14 cellular contexts compared by ENCODE assay signal in genomic region chr14:69079747-69080146, GRCh38.
DNase-seq lines count a peak whose midpoint lies in the region; ATAC-seq, FAIRE-seq and TF ChIP-seq lines count a peak whose summit lies in the region.
"Had no signal": no experiment of that assay in that cellular context is flagged by ENCODE, and none has a peak within 500 bp of the region (broad histone marks: within the 10 kb centered on the region; RNA-seq: fewer than 3 reads in every experiment).

No MANE protein-coding gene starts in this region.

- H3K79me2 ChIP-seq in astrocyte (ENCODE audit: insufficient read depth, low read length) = peaks cover 7% of the 10 kb centered on the region
- peaks cover 20% of the 10 kb centered on the region for H3K79me2 ChIP-seq in smooth muscle cell (ENCODE audit: low read depth)

- no peak for TF ChIP-seq CTCF in activated CD8-positive, alpha-beta T cell treated with anti-CD3 and anti-CD28 coated beads for 36 hours (IDR thresholded peaks at IDR 0.05)
- TF ChIP-seq CTCF in astrocyte (IDR thresholded peaks at IDR 0.05; ENCODE audit: insufficient read depth, low read depth, low read length) (no peak), smooth muscle cell (IDR thresholded peaks at IDR 0.05; ENCODE audit: borderline replicate concordance, insufficient read depth, poor library complexity, severe bottlenecking) (no peak)

- CTCF ChIA-PET in activated CD8-positive, alpha-beta T cell treated with anti-CD3 and anti-CD28 coated beads for 36 hours (lab: Charles Lee) = interaction anchor here (1.4 to 3.2 kb wide), 2 partner anchors 14 to 169 kb away, joined by 3 to 14 read pairs; no protein-coding TSS in a partner anchor
- CTCF ChIA-PET in activated CD8-positive, alpha-beta T cell treated with anti-CD3 and anti-CD28 coated beads, Interleukin-2, amount 10 ng/mL, durations not matched to agents 7 days and 5 days (lab: Charles Lee) = interaction anchor here (4.4 kb wide), 1 partner anchor 11 kb away, joined by 18 read pairs; no protein-coding TSS in a partner anchor

- peak overlapping the region; percentile 12 for H3K27ac Mint-ChIP-seq in activated CD8-positive, alpha-beta T cell treated with anti-CD3 and anti-CD28 coated beads for 36 hours
- no peak overlapping the region for H3K27ac Mint-ChIP-seq in activated CD8-positive, alpha-beta T cell treated with anti-CD3 and anti-CD28 coated beads, Interleukin-2, amount 10 ng/mL, durations not matched to agents 7 days and 5 days
- peak overlapping the region; percentile 96 for H3K27ac Mint-ChIP-seq in astrocyte (ENCODE audit: unreplicated experiment)
- H3K27ac Mint-ChIP-seq in immature natural killer cell = peak overlapping the region; percentile 6 to 69 (median 46)

- POLR2A ChIA-PET in activated CD8-positive, alpha-beta T cell treated with anti-CD3 and anti-CD28 coated beads for 36 hours (lab: Charles Lee) = interaction anchor here (1.1 kb wide), 1 partner anchor 15 kb away, joined by 4 read pairs; no protein-coding TSS in a partner anchor
- POLR2A ChIA-PET in activated CD8-positive, alpha-beta T cell treated with anti-CD3 and anti-CD28 coated beads, Interleukin-2, amount 10 ng/mL, durations not matched to agents 7 days and 5 days (lab: Charles Lee) = no interaction called here

- H3K9me3 Mint-ChIP-seq in activated CD8-positive, alpha-beta T cell treated with anti-CD3 and anti-CD28 coated beads for 36 hours = no peaks in the 10 kb centered on the region
- no peaks in the 10 kb centered on the region for H3K9me3 Mint-ChIP-seq in activated CD8-positive, alpha-beta T cell treated with anti-CD3 and anti-CD28 coated beads, Interleukin-2, amount 10 ng/mL, durations not matched to agents 7 days and 5 days (ENCODE audit: insufficient read depth)
- H3K9me3 Mint-ChIP-seq in astrocyte (ENCODE audit: unreplicated experiment) = no peaks in the 10 kb centered on the region
- no peaks in the 10 kb centered on the region for H3K9me3 Mint-ChIP-seq in immature natural killer cell

- 69% methylated on average over 2 of the region's 2 CpGs for WGBS in smooth muscle cell (ENCODE audit: low lambda C conversion rate)

- H3K9me3 ChIP-seq in astrocyte (ENCODE audit: insufficient read depth, low read depth, low read length) (no peaks in the 10 kb centered on the region), smooth muscle cell (replicated peaks; ENCODE audit: low read depth) (no peaks in the 10 kb centered on the region)
- H3K9me3 ChIP-seq: upper lobe of right lung had no signal

- H3K4me1 ChIP-seq in astrocyte (ENCODE audit: insufficient read depth, low read length) (peaks cover 39% of the 10 kb centered on the region), smooth muscle cell (ENCODE audit: low read depth) (peaks cover 23% of the 10 kb centered on the region)

- H3K36me3 ChIP-seq in astrocyte (ENCODE audit: insufficient read depth, low read length) = peaks cover 7% of the 10 kb centered on the region
- H3K36me3 ChIP-seq in smooth muscle cell (ENCODE audit: low read depth) = no peaks in the 10 kb centered on the region

- H3K9ac ChIP-seq in astrocyte (ENCODE audit: low read length) (peak overlapping the region; percentile 89), smooth muscle cell (ENCODE audit: low read depth) (peak overlapping the region; percentile 89)

- no peaks in the 10 kb centered on the region for H3K27me3 Mint-ChIP-seq in activated CD8-positive, alpha-beta T cell treated with anti-CD3 and anti-CD28 coated beads for 36 hours
- no peaks in the 10 kb centered on the region for H3K27me3 Mint-ChIP-seq in activated CD8-positive, alpha-beta T cell treated with anti-CD3 and anti-CD28 coated beads, Interleukin-2, amount 10 ng/mL, durations not matched to agents 7 days and 5 days (ENCODE audit: low read depth)
- H3K27me3 Mint-ChIP-seq in astrocyte (ENCODE audit: low read depth, unreplicated experiment) (no peaks in the 10 kb centered on the region), immature natural killer cell (ENCODE audit: low read depth in 3 of 3) (peaks cover 0 to 3% (median 0%) of the 10 kb centered on the region in 3 donors)

- no peak for FAIRE-seq in astrocyte (lab: Jason Lieb, UNC)
- FAIRE-seq: D721Med had no signal

- peak; percentile 21 for DNase-seq in activated CD8-positive, alpha-beta T cell treated with anti-CD3 and anti-CD28 coated beads for 36 hours
- no peak for DNase-seq in activated CD8-positive, alpha-beta T cell treated with anti-CD3 and anti-CD28 coated beads, Interleukin-2, amount 10 ng/mL, durations not matched to agents 7 days and 5 days
- DNase-seq in astrocyte (ENCODE audit: low read depth) (no peak), immature natural killer cell (no peak), smooth muscle cell (lab: John Stamatoyannopoulos, UW; ENCODE audit: unreplicated experiment) (no peak), NCI-H2081 treated with DMSO at 0.1 percent for 48 hours (lab: John Stamatoyannopoulos, UW) (no peak), GDM1 (lab: John Stamatoyannopoulos, UW) (no peak)
- DNase-seq: 8988T, midbrain, NCI-H1092 treated with DMSO at 0.1 percent for 48 hours, NCI-H510A treated with DMSO at 0.1 percent for 48 hours, upper lobe of right lung had no signal

- H3K27ac ChIP-seq in astrocyte (ENCODE audit: low read depth, low read length) (peak overlapping the region; percentile 99), smooth muscle cell (ENCODE audit: low read depth) (peak overlapping the region; percentile 99)

- H2AFZ ChIP-seq in astrocyte (ENCODE audit: low read depth, low read length) = no peak overlapping the region
- no peak overlapping the region for H2AFZ ChIP-seq in smooth muscle cell (ENCODE audit: low read depth)

- no peak overlapping the region for H3K4me3 Mint-ChIP-seq in activated CD8-positive, alpha-beta T cell treated with anti-CD3 and anti-CD28 coated beads for 36 hours
- H3K4me3 Mint-ChIP-seq in activated CD8-positive, alpha-beta T cell treated with anti-CD3 and anti-CD28 coated beads, Interleukin-2, amount 10 ng/mL, durations not matched to agents 7 days and 5 days = no peak overlapping the region
- H3K4me3 Mint-ChIP-seq in astrocyte (ENCODE audit: unreplicated experiment) (peak overlapping the region; percentile 55), immature natural killer cell (peak overlapping the region in 1 of 5 donors; percentile 12)

- H4K20me1 ChIP-seq in astrocyte (ENCODE audit: insufficient read depth, low read length) (no peaks in the 10 kb centered on the region), smooth muscle cell (ENCODE audit: low read depth) (no peaks in the 10 kb centered on the region)

- peaks cover 25% of the 10 kb centered on the region for H3K36me3 Mint-ChIP-seq in activated CD8-positive, alpha-beta T cell treated with anti-CD3 and anti-CD28 coated beads for 36 hours (ENCODE audit: low read depth)
- H3K36me3 Mint-ChIP-seq in activated CD8-positive, alpha-beta T cell treated with anti-CD3 and anti-CD28 coated beads, Interleukin-2, amount 10 ng/mL, durations not matched to agents 7 days and 5 days (ENCODE audit: low read depth) = peaks cover 38% of the 10 kb centered on the region
- H3K36me3 Mint-ChIP-seq in astrocyte (ENCODE audit: low read depth, unreplicated experiment) (peaks cover 21% of the 10 kb centered on the region), immature natural killer cell (peaks cover 8 to 23% (median 23%) of the 10 kb centered on the region in 3 donors)

- peak; percentile 45 for ATAC-seq in activated CD8-positive, alpha-beta T cell treated with anti-CD3 and anti-CD28 coated beads for 36 hours
- ATAC-seq in activated CD8-positive, alpha-beta T cell treated with anti-CD3 and anti-CD28 coated beads, Interleukin-2, amount 10 ng/mL, durations not matched to agents 7 days and 5 days = no peak
- ATAC-seq in GM19035 (IDR thresholded peaks at IDR 0.05; ENCODE audit: unreplicated experiment) = no peak

- intact Hi-C loops in activated CD8-positive, alpha-beta T cell treated with anti-CD3 and anti-CD28 coated beads for 36 hours (cut with micrococcal nuclease) = no loop called here

- H3K27me3 ChIP-seq in astrocyte (ENCODE audit: insufficient read depth, low read length) (no peaks in the 10 kb centered on the region), smooth muscle cell (ENCODE audit: low read depth) (no peaks in the 10 kb centered on the region)
- H3K27me3 ChIP-seq: upper lobe of right lung had no signal

- peaks cover 38% of the 10 kb centered on the region for H3F3A ChIP-seq in smooth muscle cell (ENCODE audit: low read depth)

- H3K4me3 ChIP-seq in astrocyte (ENCODE audit: insufficient read depth, low read depth, low read length) (no peak overlapping the region), smooth muscle cell (no peak overlapping the region)
- H3K4me3 ChIP-seq: upper lobe of right lung had no signal

- H3K4me2 ChIP-seq in astrocyte (ENCODE audit: low read length) (peak overlapping the region; percentile 84), smooth muscle cell (peak overlapping the region; percentile 69)

- H3K4me1 Mint-ChIP-seq in activated CD8-positive, alpha-beta T cell treated with anti-CD3 and anti-CD28 coated beads for 36 hours (ENCODE audit: low read depth) = peaks cover 35% of the 10 kb centered on the region
- H3K4me1 Mint-ChIP-seq in activated CD8-positive, alpha-beta T cell treated with anti-CD3 and anti-CD28 coated beads, Interleukin-2, amount 10 ng/mL, durations not matched to agents 7 days and 5 days (ENCODE audit: low read depth) = no peaks in the 10 kb centered on the region
- H3K4me1 Mint-ChIP-seq in astrocyte (ENCODE audit: low read depth, unreplicated experiment) (peaks cover 61% of the 10 kb centered on the region), immature natural killer cell (peaks cover 34 to 62% of the 10 kb centered on the region in 2 donors)
